ENCODE assay signal across 23 cellular contexts in genomic region chr15:75729304-75730069, GRCh38. TPM values are rescaled to one million over a fixed set of nuclear protein-coding genes. Genes with fewer than 3 reads are reported as not detected.
"Had no signal": no experiment of that assay in that cellular context is flagged by ENCODE, and none has a peak within 500 bp of the region (broad histone marks: within the 10 kb centered on the region; RNA-seq: fewer than 3 reads in every experiment).

No MANE protein-coding gene starts in this region.

- H3K27ac ChIP-seq: body of pancreas, foreskin keratinocyte, left ventricle myocardium inferior, parathyroid adenoma, thoracic aorta had no signal

- H3K9me3 ChIP-seq: body of pancreas, left ventricle myocardium inferior, thoracic aorta had no signal

- H3K27me3 ChIP-seq: body of pancreas had no signal

- ATAC-seq: body of pancreas, foreskin keratinocyte, sciatic nerve had no signal

- H3K4me3 ChIP-seq: body of pancreas, left ventricle myocardium inferior, smooth muscle cell, thoracic aorta had no signal

- H3K4me3 Mint-ChIP-seq: activated B cell treated with CpG ODN at 0.5 μM for 24 hours; activated CD4-positive, alpha-beta memory T cell treated with anti-CD3 and anti-CD28 coated beads for 36 hours; activated naive CD4-positive, alpha-beta T cell treated with anti-CD3 and anti-CD28 coated beads, Interleukin-2, amount 10 ng/mL, durations not matched to agents 7 days and 5 days; nephron progenitor cell had no signal

- DNase-seq: activated B cell treated with CpG ODN at 0.5 μM for 24 hours; activated CD4-positive, alpha-beta memory T cell treated with anti-CD3 and anti-CD28 coated beads for 36 hours; activated CD4-positive, alpha-beta T cell treated with anti-CD3 and anti-CD28 coated beads for 4 hours; activated naive CD4-positive, alpha-beta T cell treated with anti-CD3 and anti-CD28 coated beads, Interleukin-2, amount 10 ng/mL, durations not matched to agents 7 days and 5 days; activated T-cell treated with anti-CD3 and anti-CD28 coated beads, Interleukin-2, amount 50 U/mL, for 48 hours; amygdala; body of pancreas; caudate nucleus; dermis blood vessel endothelial cell; effector CD8-positive, alpha-beta T cell; foreskin keratinocyte; kidney glomerular epithelial cell; left ventricle myocardium inferior; midbrain; nephron progenitor cell; stimulated activated CD4-positive, alpha-beta T cell treated with anti-CD3 and anti-CD28 coated beads, Interleukin-2, amount 100 ng/mL, for 48 hours; stimulated activated CD8-positive, alpha-beta memory T cell treated with anti-CD3 and anti-CD28 coated beads, Interleukin-4, amount 100 ng/mL, for 48 hours; stimulated activated naive CD4-positive, alpha-beta T cell; T-helper 1 cell had no signal

- H3K36me3 Mint-ChIP-seq: activated CD4-positive, alpha-beta memory T cell treated with anti-CD3 and anti-CD28 coated beads for 36 hours; activated naive CD4-positive, alpha-beta T cell treated with anti-CD3 and anti-CD28 coated beads, Interleukin-2, amount 10 ng/mL, durations not matched to agents 7 days and 5 days had no signal

- H3K36me3 ChIP-seq: left ventricle myocardium inferior, thoracic aorta had no signal

- H3K9me3 Mint-ChIP-seq: activated B cell treated with CpG ODN at 0.5 μM for 24 hours; activated CD4-positive, alpha-beta memory T cell treated with anti-CD3 and anti-CD28 coated beads for 36 hours; activated naive CD4-positive, alpha-beta T cell treated with anti-CD3 and anti-CD28 coated beads, Interleukin-2, amount 10 ng/mL, durations not matched to agents 7 days and 5 days; nephron progenitor cell had no signal

- H3K4me1 ChIP-seq: body of pancreas, foreskin keratinocyte, parathyroid adenoma had no signal

- H3K27ac Mint-ChIP-seq: activated B cell treated with CpG ODN at 0.5 μM for 24 hours; activated CD4-positive, alpha-beta memory T cell treated with anti-CD3 and anti-CD28 coated beads for 36 hours; activated naive CD4-positive, alpha-beta T cell treated with anti-CD3 and anti-CD28 coated beads, Interleukin-2, amount 10 ng/mL, durations not matched to agents 7 days and 5 days; nephron progenitor cell had no signal

RNA-seq across cellular contexts. Expression of gene CSPG4, which starts 16.8 kb away (rescaled TPM):
- total RNA-seq: activated B cell treated with CpG ODN at 0.5 μM for 24 hours; activated CD4-positive, alpha-beta memory T cell treated with anti-CD3 and anti-CD28 coated beads for 36 hours had no signal
